In genomic region chr7:139853576-139854511, GRCh38 we compare ENCODE assay signal across 1 cellular context.
A peak's percentile ranks its signal among the peaks of the same experiment; 100 is the strongest.
TF ChIP-seq lines count a peak whose summit lies in the region.

No MANE protein-coding gene starts in this region.

TF ChIP-seq in K562, 482 proteins besides CTCF, POLR2A, EP300 and RAD21 (continued from another document):
- TF ChIP-seq MBD1 (CRISPR knock-in tag; IDR thresholded peaks at IDR 0.05) (no peak), STAT5B (CRISPR knock-in tag; IDR thresholded peaks at IDR 0.05) (no peak), TFE3 (CRISPR knock-in tag; IDR thresholded peaks at IDR 0.05) (no peak), ZNF146 (CRISPR knock-in tag; IDR thresholded peaks at IDR 0.05; ENCODE audit: unreplicated experiment) (no peak), MAFF (IDR thresholded peaks at IDR 0.05; ENCODE audit: low read length) (no peak), CC2D1A (IDR thresholded peaks at IDR 0.05) (no peak), ZBTB8A (IDR thresholded peaks at IDR 0.05; ENCODE audit: partially characterized antibody) (no peak), HNRNPLL (IDR thresholded peaks at IDR 0.05; ENCODE audit: low read depth, low read length, poor library complexity, severe bottlenecking) (no peak), NR0B1 (IDR thresholded peaks at IDR 0.05; ENCODE audit: partially characterized antibody) (no peak), L3MBTL2 (IDR thresholded peaks at IDR 0.05) (no peak), GABPB1 (CRISPR knock-in tag; IDR thresholded peaks at IDR 0.05) (peak; percentile 29; the same call in 1 of the 2 replicates), ZNF217 (CRISPR knock-in tag; IDR thresholded peaks at IDR 0.05) (no peak), ZNF766 (CRISPR knock-in tag; conservative IDR thresholded peaks at IDR 0.05) (no peak; the same call in 1 of the 2 replicates), NFYB (IDR thresholded peaks at IDR 0.05; ENCODE audit: extremely low read depth, insufficient read length) (no peak), ELK3 (CRISPR knock-in tag; IDR thresholded peaks at IDR 0.05) (0 out of 2 replicates have a peak, but pooled peaks have one; percentile 30), ETV1 (tag; conservative IDR thresholded peaks at IDR 0.05; ENCODE audit: low read depth) (0 out of 2 replicates have a peak, but pooled peaks have one; percentile 2), EGR1 (conservative IDR thresholded peaks at IDR 0.05) (no peak), ZNF354B (CRISPR knock-in tag; IDR thresholded peaks at IDR 0.05) (no peak), ZBTB49 (CRISPR knock-in tag; IDR thresholded peaks at IDR 0.05; ENCODE audit: borderline replicate concordance) (no peak), BCOR (IDR thresholded peaks at IDR 0.05) (peak; percentile 88; the same call in 1 of the 2 replicates), ZNF324 (CRISPR knock-in tag; IDR thresholded peaks at IDR 0.05) (no peak), TRIM28 (IDR thresholded peaks at IDR 0.05) (no peak), SNRNP70 (optimal IDR thresholded peaks at IDR 0.05; ENCODE audit: low read depth, low read length) (no peak), COPS2 (conservative IDR thresholded peaks at IDR 0.05) (no peak), NCOA1 (IDR thresholded peaks at IDR 0.05; ENCODE audit: low read depth) (no peak), THRB (CRISPR knock-in tag; conservative IDR thresholded peaks at IDR 0.05) (0 out of 2 replicates have a peak, but pooled peaks have one; percentile 43), E2F8 (IDR thresholded peaks at IDR 0.05; ENCODE audit: low read depth, partially characterized antibody) (no peak), KLF13 (tag; IDR thresholded peaks at IDR 0.05; ENCODE audit: borderline replicate concordance, low read depth) (0 out of 2 replicates have a peak, but pooled peaks have one; percentile 13), SMARCC2 (IDR thresholded peaks at IDR 0.05; ENCODE audit: low read depth) (no peak), TBP (optimal IDR thresholded peaks at IDR 0.05; ENCODE audit: low read depth, low read length) (no peak), PBX2 (CRISPR knock-in tag; IDR thresholded peaks at IDR 0.05; ENCODE audit: low read depth) (no peak), PBX2 (tag; conservative IDR thresholded peaks at IDR 0.05; ENCODE audit: low read depth) (peak; percentile 40; the same call in 1 of the 2 replicates), RBBP5 (IDR thresholded peaks at IDR 0.05; ENCODE audit: borderline replicate concordance, insufficient read depth, low read length, poor library complexity, severe bottlenecking) (peak; percentile 62), TCF3 (CRISPR knock-in tag; IDR thresholded peaks at IDR 0.05) (no peak), ZNF174 (CRISPR knock-in tag; IDR thresholded peaks at IDR 0.05) (no peak), FOXA3 (CRISPR knock-in tag; conservative IDR thresholded peaks at IDR 0.05 in 1 of 2, IDR thresholded peaks at IDR 0.05 in 1 of 2) (no peak), RBM14 (IDR thresholded peaks at IDR 0.05; ENCODE audit: borderline replicate concordance, insufficient read depth, low read depth, low read length) (no peak)
